ENCODE assay signal across 8 cellular contexts in the genomic region with DNA sequence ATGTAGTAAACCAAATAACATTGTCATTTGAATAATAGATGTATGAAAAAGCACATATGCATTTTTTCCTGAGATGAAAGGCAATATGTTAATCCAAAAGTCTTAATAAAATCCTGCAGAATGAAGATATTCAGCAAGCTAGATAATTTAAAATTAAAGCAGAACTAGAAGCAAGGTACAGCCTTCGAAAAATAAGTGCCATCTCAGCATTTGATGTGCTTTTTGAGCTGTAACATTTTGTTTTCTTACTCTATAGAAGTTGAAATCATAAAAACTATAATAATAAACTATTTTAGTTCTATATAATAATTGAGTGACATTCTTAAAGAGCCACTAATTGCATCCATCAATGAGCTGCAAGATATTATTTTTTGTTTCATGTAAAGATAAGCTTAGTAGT.
"Had no signal": no experiment of that assay in that cellular context is flagged by ENCODE, and none has a peak within 500 bp of the region (broad histone marks: within the 10 kb centered on the region; RNA-seq: fewer than 3 reads in every experiment).

No MANE protein-coding gene starts in this region.

- FAIRE-seq: G401.6, GM12878, GM12891, GM12892, GM18507, GM19239 had no signal

- ATAC-seq: GM12878 had no signal

- H3K4me3 ChIP-seq: GM12878 had no signal

- DNase-seq: GDM1, GF-D8 had no signal
